16 cellular contexts compared by ENCODE assay signal in genomic region chr11:2653930-2654739, GRCh38. TPM values are rescaled to one million over a fixed set of nuclear protein-coding genes. Genes with fewer than 3 reads are reported as not detected.
A peak's percentile ranks its signal among the peaks of the same experiment; 100 is the strongest.
DNase-seq lines count a peak whose midpoint lies in the region; ATAC-seq and TF ChIP-seq lines count a peak whose summit lies in the region.
"Had no signal": no experiment of that assay in that cellular context is flagged by ENCODE, and none has a peak within 500 bp of the region (broad histone marks: within the 10 kb centered on the region; RNA-seq: fewer than 3 reads in every experiment).

No MANE protein-coding gene starts in this region.

- H3K27me3 ChIP-seq in WERI-Rb-1 (ENCODE audit: insufficient read depth, low read depth, severe bottlenecking), result no peaks in the 10 kb centered on the region

- no peak for TF ChIP-seq CTCF in WERI-Rb-1 (IDR thresholded peaks at IDR 0.05; ENCODE audit: low read depth, low read length)

- CTCF ChIA-PET in activated CD8-positive, alpha-beta T cell treated with anti-CD3 and anti-CD28 coated beads, Interleukin-2, amount 10 ng/mL, durations not matched to agents 7 days and 5 days (lab: Charles Lee), result no interaction called here

- ATAC-seq in HG02623 (IDR thresholded peaks at IDR 0.05; ENCODE audit: unreplicated experiment) (no peak), HG03342 (IDR thresholded peaks at IDR 0.05; ENCODE audit: unreplicated experiment) (no peak)
- ATAC-seq in activated CD8-positive, alpha-beta T cell treated with anti-CD3 and anti-CD28 coated beads, Interleukin-2, amount 10 ng/mL, durations not matched to agents 7 days and 5 days, result no peak
- ATAC-seq: GM12878, GM23338 had no signal

- no peaks in the 10 kb centered on the region for H3K36me3 ChIP-seq in WERI-Rb-1

- H3K4me1 Mint-ChIP-seq in activated CD8-positive, alpha-beta T cell treated with anti-CD3 and anti-CD28 coated beads, Interleukin-2, amount 10 ng/mL, durations not matched to agents 7 days and 5 days (ENCODE audit: low read depth), result no peaks in the 10 kb centered on the region
- H3K4me1 Mint-ChIP-seq: activated B cell treated with CpG ODN at 0.5 μM for 24 hours, GM23338 had no signal

- DNase-seq in COR-L47 (lab: John Stamatoyannopoulos, UW) (peak; percentile 22), LHCN-M2 (ENCODE audit: low read depth) (peak; percentile 78), WERI-Rb-1 (peak; percentile 64), myocyte (ENCODE audit: low read depth) (peak; percentile 95), medulla oblongata (ENCODE audit: extremely low spot score) (no peak)
- no peak for DNase-seq in activated CD8-positive, alpha-beta T cell treated with anti-CD3 and anti-CD28 coated beads, Interleukin-2, amount 10 ng/mL, durations not matched to agents 7 days and 5 days
- DNase-seq: activated B cell treated with CpG ODN at 0.5 μM for 24 hours; foreskin fibroblast; NCI-H2171 treated with DMSO at 0.1 percent for 48 hours; SHP77 treated with DMSO at 0.1 percent for 48 hours; stimulated activated CD4-positive, alpha-beta T cell treated with anti-CD3 and anti-CD28 coated beads, Interleukin-1b, Interleukin-23, amount 100 ng/mL, for 48 hours; T-helper 2 cell had no signal

- H3K27ac Mint-ChIP-seq in activated CD8-positive, alpha-beta T cell treated with anti-CD3 and anti-CD28 coated beads, Interleukin-2, amount 10 ng/mL, durations not matched to agents 7 days and 5 days, result no peak overlapping the region
- H3K27ac Mint-ChIP-seq: activated B cell treated with CpG ODN at 0.5 μM for 24 hours had no signal

- no peak overlapping the region; the same call in 1 of the 2 replicates for H3K27ac ChIP-seq in WERI-Rb-1

- H3K9me3 ChIP-seq in WERI-Rb-1 (ENCODE audit: severe bottlenecking), result peaks cover 17% of the 10 kb centered on the region

- H3K36me3 Mint-ChIP-seq in activated CD8-positive, alpha-beta T cell treated with anti-CD3 and anti-CD28 coated beads, Interleukin-2, amount 10 ng/mL, durations not matched to agents 7 days and 5 days (ENCODE audit: low read depth), result peaks cover 14% of the 10 kb centered on the region

- peaks cover 14% of the 10 kb centered on the region for H3K9me3 Mint-ChIP-seq in activated CD8-positive, alpha-beta T cell treated with anti-CD3 and anti-CD28 coated beads, Interleukin-2, amount 10 ng/mL, durations not matched to agents 7 days and 5 days (ENCODE audit: insufficient read depth)

- H3K4me3 ChIP-seq in WERI-Rb-1 (ENCODE audit: low read depth, low read length), result no peak overlapping the region
- H3K4me3 ChIP-seq: GM12878, GM23338 had no signal

- POLR2A ChIA-PET in activated CD8-positive, alpha-beta T cell treated with anti-CD3 and anti-CD28 coated beads, Interleukin-2, amount 10 ng/mL, durations not matched to agents 7 days and 5 days (lab: Charles Lee), result no interaction called here

- H3K4me3 Mint-ChIP-seq in activated CD8-positive, alpha-beta T cell treated with anti-CD3 and anti-CD28 coated beads, Interleukin-2, amount 10 ng/mL, durations not matched to agents 7 days and 5 days, result no peak overlapping the region
- H3K4me3 Mint-ChIP-seq: activated B cell treated with CpG ODN at 0.5 μM for 24 hours, GM23338 had no signal

- H3K27me3 Mint-ChIP-seq in activated CD8-positive, alpha-beta T cell treated with anti-CD3 and anti-CD28 coated beads, Interleukin-2, amount 10 ng/mL, durations not matched to agents 7 days and 5 days (ENCODE audit: low read depth), result no peaks in the 10 kb centered on the region
- H3K27me3 Mint-ChIP-seq: activated B cell treated with CpG ODN at 0.5 μM for 24 hours had no signal

RNA-seq across cellular contexts. Expression of gene KCNQ1OT1, which starts 45.7 kb away (rescaled TPM):
- 0.57 and 0.64 TPM in 2 replicates for total RNA-seq in LHCN-M2 (2014; rRNA removed)
- polyA plus RNA-seq in LHCN-M2 (2012), result 0.11 TPM
- total RNA-seq in myocyte, result 2.5 TPM in 2 replicates
- 0.47 TPM for polyA plus RNA-seq in myocyte (2012)
- total RNA-seq in activated CD8-positive, alpha-beta T cell treated with anti-CD3 and anti-CD28 coated beads, Interleukin-2, amount 10 ng/mL, durations not matched to agents 7 days and 5 days, result under 1 TPM; 0.24 to 0.26 TPM

Comparison
In these comparisons a context has a peak if more than half of its experiments do, and no peak if none do; other contexts are left out.
1. DNase-seq: peak in COR-L47 (single experiment), LHCN-M2 (single experiment), WERI-Rb-1 (single experiment) and myocyte (single experiment); none in medulla oblongata (single experiment) and activated CD8-positive, alpha-beta T cell treated with anti-CD3 and anti-CD28 coated beads, Interleukin-2, amount 10 ng/mL, durations not matched to agents 7 days and 5 days (single experiment).